ENCODE assay signal across 8 cellular contexts in the genomic region with DNA sequence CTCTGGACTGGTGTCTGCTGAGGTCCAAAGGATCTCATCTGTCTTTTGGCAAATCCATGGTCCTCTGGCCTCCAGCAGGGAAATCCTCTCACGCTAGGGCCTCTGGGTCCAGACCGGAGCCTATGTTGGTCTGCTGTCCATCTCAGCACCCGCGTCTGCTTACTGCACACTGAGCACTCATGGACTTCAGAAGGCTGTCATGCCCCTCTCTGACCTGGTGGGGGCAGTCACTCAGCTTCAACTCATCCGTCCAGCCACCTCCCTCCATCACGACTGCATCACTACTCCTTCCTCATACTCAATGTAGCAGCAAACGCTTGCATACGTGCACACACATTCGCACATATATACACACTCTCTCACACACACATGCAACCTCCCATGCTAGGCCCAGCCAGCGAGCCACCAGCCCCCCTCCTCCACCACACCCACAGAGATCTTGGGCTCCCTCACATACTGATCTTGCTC. TPM values are rescaled to one million over a fixed set of nuclear protein-coding genes. Genes with fewer than 3 reads are reported as not detected.
DNase-seq lines count a peak whose midpoint lies in the region; ATAC-seq, FAIRE-seq and TF ChIP-seq lines count a peak whose summit lies in the region.

No MANE protein-coding gene starts in this region.

- peak; percentile 41 for TF ChIP-seq RAD21 in SK-N-SH (IDR thresholded peaks at IDR 0.05; ENCODE audit: low read length)

- CTCF ChIA-PET in SK-N-SH (lab: Yijun Ruan, JAX): interaction anchor here (0.9 to 1.5 kb wide), 5 partner anchors 11 to 132 kb away, joined by 3 to 6 read pairs (median 3); no protein-coding TSS in a partner anchor

- no peak for FAIRE-seq in pancreas (lab: Jason Lieb, UNC)

- no peaks in the 10 kb centered on the region for H4K20me1 ChIP-seq in SK-N-SH (ENCODE audit: insufficient read depth)

- H3K36me3 ChIP-seq in SK-N-SH (replicated peaks in 1 of 2; ENCODE audit: control insufficient read depth in 1 of 2, insufficient read depth in 2 of 2, low read length in 1 of 2) (no peaks in the 10 kb centered on the region), pancreas (no peaks in the 10 kb centered on the region), aorta (ENCODE audit: control insufficient read depth in 1 of 2, insufficient read depth in 2 of 2, low read length in 1 of 2) (no peaks in the 10 kb centered on the region), tibial artery (no peaks in the 10 kb centered on the region)

- H3K4me3 ChIP-seq in SK-N-SH (ENCODE audit: low read depth in 2 of 2, low read length in 1 of 2): no peak overlapping the region
- H3K4me3 ChIP-seq in pancreas: no peak overlapping the region
- no peak overlapping the region for H3K4me3 ChIP-seq in aorta (ENCODE audit: low read length in 2 of 2)
- no peak overlapping the region for H3K4me3 ChIP-seq in tibial artery

- no peak for TF ChIP-seq EP300 in SK-N-SH (IDR thresholded peaks at IDR 0.05; ENCODE audit: borderline replicate concordance in 1 of 2, low read depth in 1 of 2, low read length in 1 of 2)

- ATAC-seq in GM19467 (IDR thresholded peaks at IDR 0.05; ENCODE audit: unreplicated experiment) (peak; percentile 97), HG03432 (IDR thresholded peaks at IDR 0.05; ENCODE audit: unreplicated experiment) (peak; percentile 99), pancreas (peak in 3 of 4 donors; percentile 54 to 69 (median 64)), aorta (ENCODE audit: low FRiP score) (no peak)

- intact Hi-C loops in pancreas (cut with DNase I): no loop called here
- intact Hi-C loops in aorta (cut with DNase I): no loop called here
- intact Hi-C loops in tibial artery (cut with DNase I; ENCODE audit: low total_unique reads): no loop called here

- TF ChIP-seq CTCF in SK-N-SH (IDR thresholded peaks at IDR 0.05) (peak; percentile 59), pancreas (IDR thresholded peaks at IDR 0.05) (no peak), tibial artery (IDR thresholded peaks at IDR 0.05) (no peak)

- H2AFZ ChIP-seq in SK-N-SH (ENCODE audit: low read depth): no peak overlapping the region

- H3K9me3 ChIP-seq in SK-N-SH (no peaks in the 10 kb centered on the region), pancreas (no peaks in the 10 kb centered on the region), aorta (ENCODE audit: control insufficient read depth, low read length) (no peaks in the 10 kb centered on the region), tibial artery (no peaks in the 10 kb centered on the region)

- no peak overlapping the region for H3K4me2 ChIP-seq in SK-N-SH

- DNase-seq in GF-D8 (lab: John Stamatoyannopoulos, UW): peak; percentile 9
- DNase-seq in SK-N-SH: peak; percentile 65
- DNase-seq in effector CD4-positive, alpha-beta T cell: peak; percentile 21
- no peak for DNase-seq in pancreas
- no peak for DNase-seq in aorta
- no peak for DNase-seq in tibial artery

- H3K79me2 ChIP-seq in SK-N-SH (ENCODE audit: insufficient read depth): no peaks in the 10 kb centered on the region

- 66% methylated on average over 10 of the region's 10 CpGs for WGBS in SK-N-SH (ENCODE audit: low lambda C conversion rate)
- WGBS in pancreas, 2 donors: 65 to 76% methylated on average over 10 of the region's 10 CpGs
- WGBS in aorta, 2 donors: 69 to 73% methylated on average over 10 of the region's 10 CpGs

- POLR2A ChIA-PET in SK-N-SH (lab: Yijun Ruan, JAX): no interaction called here

- H3K27ac ChIP-seq in SK-N-SH (ENCODE audit: low read depth in 2 of 2, low read length in 1 of 2) (no peak overlapping the region), pancreas (no peak overlapping the region), aorta (ENCODE audit: low read depth in 1 of 2, low read length in 2 of 2) (no peak overlapping the region), tibial artery (no peak overlapping the region)

- no peak overlapping the region for H3K9ac ChIP-seq in SK-N-SH

- H3K4me1 ChIP-seq in SK-N-SH (ENCODE audit: control insufficient read depth in 1 of 2, insufficient read depth in 2 of 2, low read depth in 1 of 2, low read length in 1 of 2) (no peaks in the 10 kb centered on the region), pancreas (no peaks in the 10 kb centered on the region), aorta (ENCODE audit: control insufficient read depth in 1 of 2, insufficient read depth in 2 of 2, low read length in 2 of 2) (no peaks in the 10 kb centered on the region), tibial artery (no peaks in the 10 kb centered on the region)

- H3K27me3 ChIP-seq in SK-N-SH (ENCODE audit: insufficient read depth) (no peaks in the 10 kb centered on the region), pancreas (no peaks in the 10 kb centered on the region), aorta (ENCODE audit: control insufficient read depth in 1 of 2, insufficient read depth in 2 of 2, low read length in 1 of 2) (no peaks in the 10 kb centered on the region), tibial artery (no peaks in the 10 kb centered on the region)

- H3K9me2 ChIP-seq in SK-N-SH: no peaks in the 10 kb centered on the region

- H3F3A ChIP-seq in SK-N-SH (replicated peaks; ENCODE audit: insufficient read depth): no peaks in the 10 kb centered on the region

TF ChIP-seq in SK-N-SH, 30 proteins besides CTCF, POLR2A, EP300 and RAD21:
- TF ChIP-seq GATA2 (CRISPR knock-in tag; IDR thresholded peaks at IDR 0.05) (no peak), CHD2 (IDR thresholded peaks at IDR 0.05; ENCODE audit: low read length, partially characterized antibody) (no peak), SMC3 (IDR thresholded peaks at IDR 0.05; ENCODE audit: low read depth, low read length) (peak; percentile 18; the same call in 1 of the 2 replicates)
- TF ChIP-seq, protein P1, sequence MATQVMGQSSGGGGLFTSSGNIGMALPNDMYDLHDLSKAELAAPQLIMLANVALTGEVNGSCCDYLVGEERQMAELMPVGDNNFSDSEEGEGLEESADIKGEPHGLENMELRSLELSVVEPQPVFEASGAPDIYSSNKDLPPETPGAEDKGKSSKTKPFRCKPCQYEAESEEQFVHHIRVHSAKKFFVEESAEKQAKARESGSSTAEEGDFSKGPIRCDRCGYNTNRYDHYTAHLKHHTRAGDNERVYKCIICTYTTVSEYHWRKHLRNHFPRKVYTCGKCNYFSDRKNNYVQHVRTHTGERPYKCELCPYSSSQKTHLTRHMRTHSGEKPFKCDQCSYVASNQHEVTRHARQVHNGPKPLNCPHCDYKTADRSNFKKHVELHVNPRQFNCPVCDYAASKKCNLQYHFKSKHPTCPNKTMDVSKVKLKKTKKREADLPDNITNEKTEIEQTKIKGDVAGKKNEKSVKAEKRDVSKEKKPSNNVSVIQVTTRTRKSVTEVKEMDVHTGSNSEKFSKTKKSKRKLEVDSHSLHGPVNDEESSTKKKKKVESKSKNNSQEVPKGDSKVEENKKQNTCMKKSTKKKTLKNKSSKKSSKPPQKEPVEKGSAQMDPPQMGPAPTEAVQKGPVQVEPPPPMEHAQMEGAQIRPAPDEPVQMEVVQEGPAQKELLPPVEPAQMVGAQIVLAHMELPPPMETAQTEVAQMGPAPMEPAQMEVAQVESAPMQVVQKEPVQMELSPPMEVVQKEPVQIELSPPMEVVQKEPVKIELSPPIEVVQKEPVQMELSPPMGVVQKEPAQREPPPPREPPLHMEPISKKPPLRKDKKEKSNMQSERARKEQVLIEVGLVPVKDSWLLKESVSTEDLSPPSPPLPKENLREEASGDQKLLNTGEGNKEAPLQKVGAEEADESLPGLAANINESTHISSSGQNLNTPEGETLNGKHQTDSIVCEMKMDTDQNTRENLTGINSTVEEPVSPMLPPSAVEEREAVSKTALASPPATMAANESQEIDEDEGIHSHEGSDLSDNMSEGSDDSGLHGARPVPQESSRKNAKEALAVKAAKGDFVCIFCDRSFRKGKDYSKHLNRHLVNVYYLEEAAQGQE (IDR thresholded peaks at IDR 0.05; ENCODE audit: low read depth, low read length): peak; percentile 88

RNA-seq across cellular contexts. Expression of a gene that starts 33.3 kb away (rescaled TPM):
- polyA plus RNA-seq in SK-N-SH (2012; rRNA removed) (0.08 and 0.18 TPM in 2 replicates), pancreas (under 1 TPM; 0.23 to 0.27 TPM), aorta (under 1 TPM in 1 of 2 donors, not detected in 1; 0.82 TPM)
- 0.01 and 0.03 TPM in 2 replicates for polyA plus RNA-seq in SK-N-SH (2012; cell fraction: cytosol; rRNA removed)
- polyA plus RNA-seq in SK-N-SH (2012; cell fraction: nucleus; rRNA removed): 1.4 and 1.6 TPM in 2 replicates
- total RNA-seq in pancreas (under 1 TPM in 5 of 6 donors, not detected in 1; 0.14 to 0.75 (median 0.31) TPM), aorta (1 to 10 TPM; 3.3 to 3.6 TPM)

Comparison
In these comparisons a context has a peak if more than half of its experiments do, and no peak if none do; other contexts are left out.
1. DNase-seq: peak in GF-D8 (single experiment), SK-N-SH (single experiment) and effector CD4-positive, alpha-beta T cell (single experiment); none in pancreas (0 of 6), aorta (0 of 2) and tibial artery (0 of 2).